In the genomic region with DNA sequence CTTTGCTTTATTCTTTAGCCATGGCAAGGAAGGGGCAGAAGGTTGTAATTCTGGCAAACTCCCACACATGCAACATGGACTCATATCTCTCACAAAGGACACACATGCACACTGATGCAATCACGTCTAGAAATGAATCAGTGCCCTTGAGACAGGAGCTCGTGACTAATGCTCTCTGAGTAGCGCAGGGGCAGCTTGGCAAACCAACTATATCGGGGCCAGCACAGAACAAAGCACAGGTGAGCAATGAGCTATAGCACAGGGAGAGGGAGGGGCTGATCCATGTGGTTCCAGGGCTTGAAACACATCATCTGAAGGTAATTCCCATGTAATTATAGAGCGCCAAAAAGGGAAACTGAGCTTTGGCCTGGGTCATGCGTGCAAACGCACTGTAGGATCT, we compare ENCODE assay signal across 9 cellular contexts.
DNase-seq lines count a peak whose midpoint lies in the region; ATAC-seq, FAIRE-seq and TF ChIP-seq lines count a peak whose summit lies in the region.
"Had no signal": no experiment of that assay in that cellular context is flagged by ENCODE, and none has a peak within 500 bp of the region (broad histone marks: within the 10 kb centered on the region; RNA-seq: fewer than 3 reads in every experiment).

No MANE protein-coding gene starts in this region.

- no peaks in the 10 kb centered on the region for H3K9me1 ChIP-seq in K562 (ENCODE audit: control insufficient read depth, insufficient read depth, low read length)

- peak overlapping the region; percentile 94 for H3K27ac Mint-ChIP-seq in activated CD4-positive, alpha-beta T cell treated with anti-CD3 and anti-CD28 coated beads for 36 hours
- no peak overlapping the region for H3K27ac Mint-ChIP-seq in mesothelial cell of epicardium

- peaks cover 3% of the 10 kb centered on the region for H3K36me3 Mint-ChIP-seq in activated CD4-positive, alpha-beta T cell treated with anti-CD3 and anti-CD28 coated beads for 36 hours (ENCODE audit: low read depth)
- no peaks in the 10 kb centered on the region for H3K36me3 Mint-ChIP-seq in mesothelial cell of epicardium

- peak overlapping the region; percentile 56 for H3K4me3 Mint-ChIP-seq in activated CD4-positive, alpha-beta T cell treated with anti-CD3 and anti-CD28 coated beads for 36 hours
- H3K4me3 Mint-ChIP-seq in mesothelial cell of epicardium, result no peak overlapping the region

- no peaks in the 10 kb centered on the region for H3K9me3 Mint-ChIP-seq in activated CD4-positive, alpha-beta T cell treated with anti-CD3 and anti-CD28 coated beads for 36 hours (ENCODE audit: low read depth)
- H3K9me3 Mint-ChIP-seq in mesothelial cell of epicardium, result no peaks in the 10 kb centered on the region

- H3K9me3 ChIP-seq in K562 (replicated peaks; ENCODE audit: control insufficient read depth, insufficient read depth, low read depth, low read length), result no peaks in the 10 kb centered on the region
- H3K9me3 ChIP-seq in skeletal muscle satellite cell (replicated peaks; ENCODE audit: low read length), result no peaks in the 10 kb centered on the region
- H3K9me3 ChIP-seq in effector memory CD4-positive, alpha-beta T cell (ENCODE audit: control insufficient read depth, low read length), result no peaks in the 10 kb centered on the region
- H3K9me3 ChIP-seq: suprapubic skin had no signal

- no peaks in the 10 kb centered on the region for H3K36me3 ChIP-seq in K562 (ENCODE audit: control insufficient read depth, insufficient read depth, low read length)
- no peaks in the 10 kb centered on the region for H3K36me3 ChIP-seq in skeletal muscle satellite cell (ENCODE audit: insufficient read depth, low read length)
- H3K36me3 ChIP-seq in effector memory CD4-positive, alpha-beta T cell (ENCODE audit: control insufficient read depth, insufficient read depth, low read length), result no peaks in the 10 kb centered on the region
- H3K36me3 ChIP-seq: suprapubic skin had no signal

- H3K27ac ChIP-seq in K562 (ENCODE audit: extremely low read depth, low read depth, low read length), result no peak overlapping the region
- H3K27ac ChIP-seq in effector memory CD4-positive, alpha-beta T cell (ENCODE audit: insufficient read depth, low read length, poor library complexity, severe bottlenecking), result no peak overlapping the region
- H3K27ac ChIP-seq: suprapubic skin had no signal

- TF ChIP-seq EP300 in K562 (IDR thresholded peaks at IDR 0.05; ENCODE audit: low read length), result no peak

- peak; percentile 75 for ATAC-seq in activated CD4-positive, alpha-beta T cell treated with anti-CD3 and anti-CD28 coated beads for 36 hours
- ATAC-seq in HG02610 (IDR thresholded peaks at IDR 0.05; ENCODE audit: unreplicated experiment), result peak; percentile 59
- ATAC-seq in K562, result peak; percentile 67

- POLR2A ChIA-PET in activated CD4-positive, alpha-beta T cell treated with anti-CD3 and anti-CD28 coated beads for 36 hours (lab: Charles Lee), result interaction anchor here (0.6 to 0.9 kb wide), 5 partner anchors 39 to 199 kb away, joined by 3 read pairs; a partner anchor contains a TSS
- POLR2A ChIA-PET in K562 (lab: Yijun Ruan, JAX), result no interaction called here

- no peak for FAIRE-seq in K562 (lab: Jason Lieb, UNC)

- H3K27me3 Mint-ChIP-seq in activated CD4-positive, alpha-beta T cell treated with anti-CD3 and anti-CD28 coated beads for 36 hours, result no peaks in the 10 kb centered on the region
- no peaks in the 10 kb centered on the region for H3K27me3 Mint-ChIP-seq in mesothelial cell of epicardium (ENCODE audit: low read depth)

- peak; percentile 86 for DNase-seq in activated CD4-positive, alpha-beta T cell treated with anti-CD3 and anti-CD28 coated beads for 36 hours
- no peak for DNase-seq in activated CD4-positive, alpha-beta T cell treated with anti-CD3 and anti-CD28 coated beads, Interleukin-2, amount 50 U/mL, for 1 hour
- DNase-seq in NCI-H460 (ENCODE audit: extremely low read depth, low read depth), result peak; percentile 94
- peak in 1 of 4 experiments; percentile 26 for DNase-seq in K562 (ENCODE audit: extremely low read depth in 1 of 4, low spot score in 3 of 4)
- no peak for DNase-seq in effector memory CD4-positive, alpha-beta T cell
- DNase-seq in mesothelial cell of epicardium (ENCODE audit: low spot score in 2 of 2, unreplicated experiment in 2 of 2), result no peak

- in situ Hi-C loops in K562 (cut with MboI), result no loop called here

- H3K9ac ChIP-seq in K562 (ENCODE audit: insufficient read depth in 1 of 2, low read depth in 2 of 2, low read length in 2 of 2) (no peak overlapping the region), skeletal muscle satellite cell (ENCODE audit: low read depth, low read length) (peak overlapping the region; percentile 29)

- H3K4me3 ChIP-seq in K562 (no peak overlapping the region), skeletal muscle satellite cell (ENCODE audit: low read length) (peak overlapping the region; percentile 25)
- H3K4me3 ChIP-seq in effector memory CD4-positive, alpha-beta T cell (ENCODE audit: insufficient read depth, low read depth, low read length, poor library complexity, severe bottlenecking), result no peak overlapping the region
- H3K4me3 ChIP-seq: suprapubic skin had no signal

- no peak for TF ChIP-seq CTCF in K562 (IDR thresholded peaks at IDR 0.05 in 2 of 3, conservative IDR thresholded peaks at IDR 0.05 in 1 of 3; ENCODE audit: insufficient read depth in 2 of 3, low read depth in 1 of 3, low read length in 3 of 3)
- no peak for TF ChIP-seq CTCF in mesothelial cell of epicardium (IDR thresholded peaks at IDR 0.05; ENCODE audit: unreplicated experiment)

- H3K4me1 ChIP-seq in K562 (replicated peaks in 1 of 2; ENCODE audit: control insufficient read depth in 2 of 2, insufficient read depth in 2 of 2, low read length in 2 of 2), result peaks cover 0 to 5% of the 10 kb centered on the region in 2 experiments; a peak in 3 of 5 replicates
- peaks cover 58% of the 10 kb centered on the region for H3K4me1 ChIP-seq in skeletal muscle satellite cell (ENCODE audit: control insufficient read depth, insufficient read depth, low read length)
- no peaks in the 10 kb centered on the region for H3K4me1 ChIP-seq in effector memory CD4-positive, alpha-beta T cell (ENCODE audit: control insufficient read depth, insufficient read depth, low read length, poor library complexity, severe bottlenecking)

- H3K4me2 ChIP-seq in K562 (ENCODE audit: insufficient read depth, low read length) (no peak overlapping the region), skeletal muscle satellite cell (ENCODE audit: low read length) (peak overlapping the region; percentile 57)

- no peak for TF ChIP-seq RAD21 in K562 (CRISPR knock-in tag; conservative IDR thresholded peaks at IDR 0.05 in 1 of 2, IDR thresholded peaks at IDR 0.05 in 1 of 2)

- no peak overlapping the region for H2AFZ ChIP-seq in K562 (ENCODE audit: low read depth, low read length)

- H3K79me2 ChIP-seq in K562 (ENCODE audit: control insufficient read depth, insufficient read depth, low read length), result no peaks in the 10 kb centered on the region

- 56% methylated on average over 6 of the region's 7 CpGs for WGBS in K562 (ENCODE audit: insufficient coverage, low coverage, missing lambda C conversion rate)

- H3K4me1 Mint-ChIP-seq in activated CD4-positive, alpha-beta T cell treated with anti-CD3 and anti-CD28 coated beads for 36 hours, result peaks cover 78% of the 10 kb centered on the region
- H3K4me1 Mint-ChIP-seq in mesothelial cell of epicardium, result peaks cover 26% of the 10 kb centered on the region

- no TSS peak for BruUV-seq in K562 (replicated peaks; lab: Mats Ljungman, UMichigan)

- H3K27me3 ChIP-seq in K562 (ENCODE audit: control insufficient read depth in 2 of 2, insufficient read depth in 2 of 2, low read length in 2 of 2) (no peaks in the 10 kb centered on the region), skeletal muscle satellite cell (ENCODE audit: control insufficient read depth, insufficient read depth, low read length) (no peaks in the 10 kb centered on the region)
- H3K27me3 ChIP-seq in effector memory CD4-positive, alpha-beta T cell (replicated peaks; ENCODE audit: control insufficient read depth, insufficient read depth, low read length, poor library complexity, severe bottlenecking), result no peaks in the 10 kb centered on the region
- H3K27me3 ChIP-seq: suprapubic skin had no signal

- CTCF ChIA-PET in activated CD4-positive, alpha-beta T cell treated with anti-CD3 and anti-CD28 coated beads for 36 hours (lab: Charles Lee), result interaction anchor here (1.0 kb wide), 1 partner anchor 106 kb away, joined by 3 read pairs; no protein-coding TSS in a partner anchor
- CTCF ChIA-PET in K562 (lab: Yijun Ruan, JAX; ENCODE audit: low intra/inter-chr PET ratio), result no interaction called here

- no peaks in the 10 kb centered on the region for H4K20me1 ChIP-seq in K562 (replicated peaks; ENCODE audit: control insufficient read depth, insufficient read depth, low read length)

- TF ChIP-seq POLR2A in K562 (conservative IDR thresholded peaks at IDR 0.05), result no peak

- intact Hi-C loops in activated CD4-positive, alpha-beta T cell treated with anti-CD3 and anti-CD28 coated beads for 36 hours (cut with DNase I, micrococcal nuclease), result loop anchor here (1.0 to 5.0 kb wide), 12 partner anchors 14 to 259 kb away; no protein-coding TSS in a partner anchor
- intact Hi-C loops in K562 (cut with micrococcal nuclease), result loop anchor here (5.0 kb wide), 1 partner anchor 99 kb away; no protein-coding TSS in a partner anchor

TF ChIP-seq in K562, 482 proteins besides CTCF, POLR2A, EP300 and RAD21 (continues in another document):
- TF ChIP-seq JUN (IDR thresholded peaks at IDR 0.05; ENCODE audit: borderline replicate concordance, low read depth, low read length) (peak; percentile 64; the same call in 1 of the 2 replicates), JUN (CRISPR knock-in tag; IDR thresholded peaks at IDR 0.05; ENCODE audit: borderline replicate concordance) (no peak), TRIM24 (IDR thresholded peaks at IDR 0.05) (peak; percentile 30 to 70; a peak in 1 of 4 replicates), RFX7 (CRISPR knock-in tag; IDR thresholded peaks at IDR 0.05) (no peak), HNRNPH1 (optimal IDR thresholded peaks at IDR 0.05; ENCODE audit: low read depth, low read length) (no peak)
- TF ChIP-seq, protein P1, sequence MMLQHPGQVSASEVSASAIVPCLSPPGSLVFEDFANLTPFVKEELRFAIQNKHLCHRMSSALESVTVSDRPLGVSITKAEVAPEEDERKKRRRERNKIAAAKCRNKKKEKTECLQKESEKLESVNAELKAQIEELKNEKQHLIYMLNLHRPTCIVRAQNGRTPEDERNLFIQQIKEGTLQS (IDR thresholded peaks at IDR 0.05), result peak; percentile 87
- TF ChIP-seq, protein P1 (CRISPR knock-in tag; conservative IDR thresholded peaks at IDR 0.05), result no peak

Comparison
In these comparisons a context has a peak if more than half of its experiments do, and no peak if none do; other contexts are left out.
1. DNase-seq: peak in activated CD4-positive, alpha-beta T cell treated with anti-CD3 and anti-CD28 coated beads for 36 hours (single experiment) and NCI-H460 (single experiment); none in activated CD4-positive, alpha-beta T cell treated with anti-CD3 and anti-CD28 coated beads, Interleukin-2, amount 50 U/mL, for 1 hour (single experiment), effector memory CD4-positive, alpha-beta T cell (0 of 3) and mesothelial cell of epicardium (0 of 2).
2. Peak in every context shown above with its lines, with median percentiles within 50 percentile points of each other: ATAC-seq.